In genomic region chr15:64742921-64743320, GRCh38 we compare ENCODE assay signal across 20 cellular contexts. TPM values are rescaled to one million over a fixed set of nuclear protein-coding genes. Genes with fewer than 3 reads are reported as not detected.
DNase-seq lines count a peak whose midpoint lies in the region; ATAC-seq and TF ChIP-seq lines count a peak whose summit lies in the region.
"Had no signal": no experiment of that assay in that cellular context is flagged by ENCODE, and none has a peak within 500 bp of the region (broad histone marks: within the 10 kb centered on the region; RNA-seq: fewer than 3 reads in every experiment).

No MANE protein-coding gene starts in this region.

- no peak overlapping the region for H3K9ac ChIP-seq in rectal smooth muscle tissue (ENCODE audit: low read length)

- TF ChIP-seq CTCF in left ventricle myocardium inferior (IDR thresholded peaks at IDR 0.05; ENCODE audit: borderline replicate concordance) (no peak), esophagus muscularis mucosa (IDR thresholded peaks at IDR 0.05) (no peak), transverse colon (IDR thresholded peaks at IDR 0.05) (no peak)

- TF ChIP-seq POLR2A in esophagus muscularis mucosa (IDR thresholded peaks at IDR 0.05; ENCODE audit: low read depth), result no peak
- TF ChIP-seq POLR2A in transverse colon (IDR thresholded peaks at IDR 0.05), result no peak

- peak overlapping the region; percentile 66 for H3K27ac ChIP-seq in left ventricle myocardium inferior (replicated peaks)
- peak overlapping the region; percentile 86 to 93 (median 90) for H3K27ac ChIP-seq in esophagus muscularis mucosa (replicated peaks in 1 of 4)
- H3K27ac ChIP-seq in rectal smooth muscle tissue (ENCODE audit: low read depth, low read length), result peak overlapping the region; percentile 97
- peak overlapping the region; percentile 81 to 93 (median 86) for H3K27ac ChIP-seq in transverse colon

- intact Hi-C loops in left ventricle myocardium inferior (cut with micrococcal nuclease) (no loop called here), Right ventricle myocardium superior (cut with DNase I) (no loop called here), esophagus muscularis mucosa (cut with DNase I) (no loop called here), transverse colon (cut with DNase I; ENCODE audit: low total_unique reads) (no loop called here)

- in situ Hi-C loops in transverse colon (cut with MboI; ENCODE audit: low pct_ligation_motif_present in 1 of 4, low pct_unique_long_range_greater_than_20kb in 1 of 4, low sequenced_read_pairs in 3 of 4), result loop anchor here in 2 of 4 donors (10.0 to 25.0 kb wide), 2 partner anchors 62 to 169 kb away; partner anchors contain the start of gene ANKDD1A (in 1 of the 2)

- H3K4me1 ChIP-seq in left ventricle myocardium inferior (peaks cover 84% of the 10 kb centered on the region), esophagus muscularis mucosa (peaks cover 68 to 87% (median 81%) of the 10 kb centered on the region in 4 donors), rectal smooth muscle tissue (ENCODE audit: control insufficient read depth, insufficient read depth, low read length) (peaks cover 61% of the 10 kb centered on the region), transverse colon (peaks cover 10 to 44% (median 28%) of the 10 kb centered on the region in 4 donors)

- 94% methylated on average over 12 of the region's 13 CpGs for WGBS in esophagus muscularis mucosa
- 79 to 94% methylated on average over 5 to 13 of the region's 13 CpGs for WGBS in transverse colon (ENCODE audit: low coverage in 1 of 2), 2 donors

- H3K27me3 ChIP-seq in left ventricle myocardium inferior (ENCODE audit: low read depth) (no peaks in the 10 kb centered on the region), esophagus muscularis mucosa (no peaks in the 10 kb centered on the region), rectal smooth muscle tissue (ENCODE audit: control insufficient read depth, insufficient read depth, low read length) (no peaks in the 10 kb centered on the region), transverse colon (no peaks in the 10 kb centered on the region)

- no peak for ATAC-seq in Right ventricle myocardium superior (ENCODE audit: poor library complexity)
- ATAC-seq in GM21786 (IDR thresholded peaks at IDR 0.05; ENCODE audit: unreplicated experiment), result no peak
- ATAC-seq: PC-3 had no signal

- TF ChIP-seq EP300 in esophagus muscularis mucosa (IDR thresholded peaks at IDR 0.05) (no peak), transverse colon (IDR thresholded peaks at IDR 0.05; ENCODE audit: low read depth) (no peak)

- H3K9me3 ChIP-seq in left ventricle myocardium inferior (replicated peaks) (no peaks in the 10 kb centered on the region), esophagus muscularis mucosa (no peaks in the 10 kb centered on the region), transverse colon (no peaks in the 10 kb centered on the region)

- H3K4me3 ChIP-seq in left ventricle myocardium inferior, result no peak overlapping the region
- no peak overlapping the region for H3K4me3 ChIP-seq in esophagus muscularis mucosa
- H3K4me3 ChIP-seq in rectal smooth muscle tissue (ENCODE audit: low read length), result no peak overlapping the region
- no peak overlapping the region for H3K4me3 ChIP-seq in transverse colon

- no peaks in the 10 kb centered on the region for H3K36me3 ChIP-seq in left ventricle myocardium inferior
- peaks cover 0 to 9% (median 3%) of the 10 kb centered on the region in 4 donors for H3K36me3 ChIP-seq in esophagus muscularis mucosa
- H3K36me3 ChIP-seq in rectal smooth muscle tissue (ENCODE audit: control insufficient read depth, insufficient read depth, low read length), result no peaks in the 10 kb centered on the region
- H3K36me3 ChIP-seq in transverse colon, result no peaks in the 10 kb centered on the region

- DNase-seq in left ventricle myocardium inferior (no peak), Right ventricle myocardium superior (no peak), esophagus muscularis mucosa (ENCODE audit: extremely low spot score) (no peak), transverse colon (no peak), anterior cingulate cortex (lab: John Stamatoyannopoulos, UW) (no peak), midbrain (lab: John Stamatoyannopoulos, UW) (no peak)
- DNase-seq: DMS53, GDM1, Karpas-422, MV-4-11, NCI-H1105 treated with DMSO at 0.1 percent for 48 hours, NCI-H2081, NCI-H2171 treated with DMSO at 0.1 percent for 48 hours, NCI-H446, NCI-H526, PC-3, SIG-M5 had no signal

RNA-seq across cellular contexts. Expression of gene RBPMS2, which starts 32.5 kb away (rescaled TPM):
- total RNA-seq in left ventricle myocardium inferior (276 TPM), Right ventricle myocardium superior (215 TPM), esophagus muscularis mucosa (10 to 100 TPM; 27.2 to 64.1 (median 45.4) TPM), transverse colon (10 to 100 TPM in 2 of 4 donors, 1 to 10 TPM in 2; 4.4 to 27.7 (median 11.5) TPM)
- total RNA-seq: PC-3, RPMI7951 had no signal
